15 cellular contexts compared by ENCODE assay signal in genomic region chr7:149584009-149584408, GRCh38.
DNase-seq lines count a peak whose midpoint lies in the region; ATAC-seq and TF ChIP-seq lines count a peak whose summit lies in the region.
"Had no signal": no experiment of that assay in that cellular context is flagged by ENCODE, and none has a peak within 500 bp of the region (broad histone marks: within the 10 kb centered on the region; RNA-seq: fewer than 3 reads in every experiment).

No MANE protein-coding gene starts in this region.

- TF ChIP-seq CTCF in natural killer cell (IDR thresholded peaks at IDR 0.05), result no peak

- no peaks in the 10 kb centered on the region for H3K9me3 Mint-ChIP-seq in natural killer cell treated with Interleukin-12 subunit alpha and Interleukin-12 subunit beta and Interleukin-15 and Interleukin-18, amount 100 ng/mL, for 72 hours
- no peaks in the 10 kb centered on the region for H3K9me3 Mint-ChIP-seq in natural killer cell
- H3K9me3 Mint-ChIP-seq in central memory CD8-positive, alpha-beta T cell, result no peaks in the 10 kb centered on the region

- intact Hi-C loops in natural killer cell (cut with micrococcal nuclease), result no loop called here

- H3K27ac Mint-ChIP-seq in natural killer cell treated with Interleukin-12 subunit alpha and Interleukin-12 subunit beta and Interleukin-15 and Interleukin-18, amount 100 ng/mL, for 72 hours, result peak overlapping the region; percentile 11 to 88
- peak overlapping the region in 1 of 2 donors; percentile 89 for H3K27ac Mint-ChIP-seq in natural killer cell
- peak overlapping the region; percentile 54 for H3K27ac Mint-ChIP-seq in central memory CD8-positive, alpha-beta T cell (ENCODE audit: low read depth)
- H3K27ac Mint-ChIP-seq: B cell; CD4-positive, alpha-beta T cell; CD8-positive, alpha-beta T cell had no signal

- peaks cover 25 to 27% of the 10 kb centered on the region in 2 donors for H3K4me1 Mint-ChIP-seq in natural killer cell treated with Interleukin-12 subunit alpha and Interleukin-12 subunit beta and Interleukin-15 and Interleukin-18, amount 100 ng/mL, for 72 hours (ENCODE audit: low read depth in 2 of 2)
- H3K4me1 Mint-ChIP-seq in natural killer cell, result peaks cover 17 to 29% of the 10 kb centered on the region in 2 donors
- peaks cover 20% of the 10 kb centered on the region for H3K4me1 Mint-ChIP-seq in central memory CD8-positive, alpha-beta T cell

- H3K27me3 Mint-ChIP-seq in natural killer cell treated with Interleukin-12 subunit alpha and Interleukin-12 subunit beta and Interleukin-15 and Interleukin-18, amount 100 ng/mL, for 72 hours, result no peaks in the 10 kb centered on the region
- no peaks in the 10 kb centered on the region for H3K27me3 Mint-ChIP-seq in natural killer cell (ENCODE audit: low read depth in 2 of 2)
- no peaks in the 10 kb centered on the region for H3K27me3 Mint-ChIP-seq in central memory CD8-positive, alpha-beta T cell
- H3K27me3 Mint-ChIP-seq: B cell; CD4-positive, alpha-beta T cell had no signal

- DNase-seq in natural killer cell treated with Interleukin-12 subunit alpha and Interleukin-12 subunit beta and Interleukin-15 and Interleukin-18, amount 100 ng/mL, for 72 hours (ENCODE audit: low spot score), result no peak
- DNase-seq in natural killer cell (no peak), EL (no peak), Kasumi-1 (lab: John Stamatoyannopoulos, UW) (no peak)
- DNase-seq in central memory CD8-positive, alpha-beta T cell (ENCODE audit: low spot score in 2 of 2), result no peak
- DNase-seq: AML-193; Caco-2; Calu3; CD4-positive, alpha-beta T cell; CD8-positive, alpha-beta T cell; DMS79 treated with DMSO at 0.1 percent for 48 hours; GDM1 had no signal

- no peak for ATAC-seq in natural killer cell treated with Interleukin-12 subunit alpha and Interleukin-12 subunit beta and Interleukin-15 and Interleukin-18, amount 100 ng/mL, for 72 hours
- ATAC-seq in natural killer cell, result no peak
- ATAC-seq in central memory CD8-positive, alpha-beta T cell (replicated peaks; ENCODE audit: extremely low read depth, poor library complexity, severe bottlenecking), result no peak
- ATAC-seq: A549; CD8-positive, alpha-beta T cell; GM12878 had no signal

- H3K4me3 Mint-ChIP-seq in natural killer cell treated with Interleukin-12 subunit alpha and Interleukin-12 subunit beta and Interleukin-15 and Interleukin-18, amount 100 ng/mL, for 72 hours, result no peak overlapping the region
- no peak overlapping the region for H3K4me3 Mint-ChIP-seq in natural killer cell
- H3K4me3 Mint-ChIP-seq in central memory CD8-positive, alpha-beta T cell, result no peak overlapping the region
- H3K4me3 Mint-ChIP-seq: B cell; CD4-positive, alpha-beta T cell; CD8-positive, alpha-beta T cell had no signal

- H3K36me3 Mint-ChIP-seq in natural killer cell treated with Interleukin-12 subunit alpha and Interleukin-12 subunit beta and Interleukin-15 and Interleukin-18, amount 100 ng/mL, for 72 hours, result peaks cover 19% of the 10 kb centered on the region
- no peaks in the 10 kb centered on the region for H3K36me3 Mint-ChIP-seq in natural killer cell
- H3K36me3 Mint-ChIP-seq in central memory CD8-positive, alpha-beta T cell (ENCODE audit: insufficient read depth), result peaks cover 29% of the 10 kb centered on the region
